ENCODE assay signal across 8 cellular contexts in genomic region chrX:119441295-119441694, GRCh38. TPM values are rescaled to one million over a fixed set of nuclear protein-coding genes. Genes with fewer than 3 reads are reported as not detected.
DNase-seq lines count a peak whose midpoint lies in the region; ATAC-seq and TF ChIP-seq lines count a peak whose summit lies in the region.
"Not testable (repeated sequence)": the region's sequence is repeated elsewhere in the genome, so short reads cannot be mapped to it uniquely, and the experiment has no call there.

No MANE protein-coding gene starts in this region.

- not testable (repeated sequence) for H2AFZ ChIP-seq in H9 (ENCODE audit: low read length)

- H3K36me3 Mint-ChIP-seq in H9 (ENCODE audit: insufficient read depth in 1 of 3, low read depth in 3 of 3): peaks cover 0 to 12% (median 0%) of the 10 kb centered on the region in 3 experiments; a peak in 5 of 7 replicates
- not testable (repeated sequence) for H3K36me3 Mint-ChIP-seq in WTC11; chondrocyte (ENCODE audit: low read depth); nephron (ENCODE audit: low read depth); progenitor cell of endocrine pancreas (ENCODE audit: insufficient read depth)

- H3K18ac ChIP-seq in H9 (ENCODE audit: insufficient read length, low read depth, low read length): not testable (repeated sequence)

- H3K79me1 ChIP-seq in H9 (ENCODE audit: insufficient read depth, low read depth, low read length, poor library complexity, severe bottlenecking): not testable (repeated sequence)

- H2BK5ac ChIP-seq in H9 (ENCODE audit: insufficient read length, low read length): not testable (repeated sequence)

- CTCF ChIA-PET in WTC11 (lab: Charles Lee): not testable (repeated sequence)

- not testable (repeated sequence) for H3K9ac ChIP-seq in H9 (ENCODE audit: extremely low read depth, insufficient read length, low read length); NT2/D1 (ENCODE audit: insufficient read length, low read depth); iPS-15b (ENCODE audit: low read depth, low read length)

- not testable (repeated sequence) for H3T11ph ChIP-seq in H9 (ENCODE audit: low read length)

- not testable (repeated sequence) for H3K79me2 ChIP-seq in H9 (ENCODE audit: insufficient read depth, low read length)

- POLR2A ChIA-PET in WTC11 (lab: Charles Lee): not testable (repeated sequence)

- not testable (repeated sequence) for H2AK5ac ChIP-seq in H9 (ENCODE audit: insufficient read length, low read length)

- WGBS in H9 (ENCODE audit: extremely low coverage, insufficient read length, low lambda C conversion rate): no CpG with 5 or more reads among the region's 17 CpGs

- not testable (repeated sequence) for H3K4me1 Mint-ChIP-seq in H9; WTC11; chondrocyte (ENCODE audit: low read depth); nephron; progenitor cell of endocrine pancreas (ENCODE audit: low read depth)

- H3K27me3 ChIP-seq in H9 (ENCODE audit: insufficient read depth, low read length); NT2/D1 (ENCODE audit: insufficient read depth, insufficient read length); iPS-15b (ENCODE audit: control insufficient read depth, insufficient read depth, low read length): not testable (repeated sequence)

- not testable (repeated sequence) for H3K56ac ChIP-seq in H9 (ENCODE audit: insufficient read length, low read depth, low read length)

- ATAC-seq in WTC11: not testable (repeated sequence)

- H3K4me3 ChIP-seq in NT2/D1 (ENCODE audit: insufficient read length, low read depth): peak overlapping the region; percentile 24
- peak overlapping the region; percentile 8 for H3K4me3 ChIP-seq in iPS-15b (ENCODE audit: low read depth, low read length)

- H3K23ac ChIP-seq in H9 (ENCODE audit: insufficient read length, low read depth, low read length): not testable (repeated sequence)

- H3K9me3 ChIP-seq in H9 (ENCODE audit: control insufficient read depth, low read depth, low read length); NT2/D1 (ENCODE audit: insufficient read depth, low read length); iPS-15b (ENCODE audit: control insufficient read depth, insufficient read depth, low read length): not testable (repeated sequence)

- not testable (repeated sequence) for H4K5ac ChIP-seq in H9 (ENCODE audit: insufficient read length, low read depth, low read length)

- H3K9me3 Mint-ChIP-seq in H9 (peaks cover 26% of the 10 kb centered on the region in 2 experiments), nephron (peaks cover 11% of the 10 kb centered on the region)
- H3K9me3 Mint-ChIP-seq in WTC11; chondrocyte (ENCODE audit: low read depth); progenitor cell of endocrine pancreas (ENCODE audit: low read depth): not testable (repeated sequence)

- H2BK12ac ChIP-seq in H9 (ENCODE audit: insufficient read length, low read depth, low read length): not testable (repeated sequence)

- H3K14ac ChIP-seq in H9 (ENCODE audit: insufficient read depth, low read length): not testable (repeated sequence)

- TF ChIP-seq CTCF in H9 (conservative IDR thresholded peaks at IDR 0.05); WTC11 (IDR thresholded peaks at IDR 0.05); chondrocyte (IDR thresholded peaks at IDR 0.05); nephron (IDR thresholded peaks at IDR 0.05; ENCODE audit: unreplicated experiment in 3 of 3); progenitor cell of endocrine pancreas (IDR thresholded peaks at IDR 0.05; ENCODE audit: unreplicated experiment): not testable (repeated sequence)

- H3K4ac ChIP-seq in H9 (ENCODE audit: low read depth, low read length): not testable (repeated sequence)

- H3K27ac ChIP-seq in H9 (ENCODE audit: insufficient read length, low read depth, low read length): not testable (repeated sequence)
- H3K27ac ChIP-seq in epithelial cell of prostate: peak overlapping the region; percentile 77

- H3K27ac Mint-ChIP-seq in H9 (peak overlapping the region in 2 of 3 experiments; percentile 33 to 83; a peak in 2 of 7 replicates), WTC11 (peak overlapping the region; percentile 63; the same call in 1 of the 2 replicates)
- H3K27ac Mint-ChIP-seq in chondrocyte (ENCODE audit: unreplicated experiment); nephron; progenitor cell of endocrine pancreas: not testable (repeated sequence)

- not testable (repeated sequence) for H2BK20ac ChIP-seq in H9 (ENCODE audit: low read depth, low read length, poor library complexity, severe bottlenecking)

- not testable (repeated sequence) for H4K8ac ChIP-seq in H9 (replicated peaks; ENCODE audit: insufficient read length, low read depth, low read length)

- not testable (repeated sequence) for DNase-seq in H9; NT2/D1 (ENCODE audit: low read depth, low spot score); WTC11 (ENCODE audit: low spot score); chondrocyte (ENCODE audit: low spot score); epithelial cell of prostate (ENCODE audit: low read depth, low spot score); progenitor cell of endocrine pancreas (ENCODE audit: low spot score, unreplicated experiment)

- H4K20me1 ChIP-seq in H9 (ENCODE audit: control insufficient read depth, insufficient read depth, insufficient read length): not testable (repeated sequence)

- peak overlapping the region; percentile 35 to 38; a peak in 4 of 5 replicates for H3K4me3 Mint-ChIP-seq in H9
- peak overlapping the region; percentile 61 for H3K4me3 Mint-ChIP-seq in WTC11
- peak overlapping the region; percentile 9 for H3K4me3 Mint-ChIP-seq in chondrocyte (ENCODE audit: unreplicated experiment)
- H3K4me3 Mint-ChIP-seq in nephron: peak overlapping the region in 2 of 3 experiments; percentile 32 to 66
- peak overlapping the region; percentile 49 for H3K4me3 Mint-ChIP-seq in progenitor cell of endocrine pancreas (ENCODE audit: low read depth)

- H3K4me1 ChIP-seq in H9 (ENCODE audit: insufficient read depth, low read length); NT2/D1 (ENCODE audit: insufficient read depth, insufficient read length); iPS-15b (ENCODE audit: control insufficient read depth, insufficient read depth, low read length): not testable (repeated sequence)

- H3K27me3 Mint-ChIP-seq in H9 (ENCODE audit: low read depth); WTC11 (ENCODE audit: low read depth); chondrocyte (ENCODE audit: low read depth); nephron (ENCODE audit: low read depth); progenitor cell of endocrine pancreas: not testable (repeated sequence)

- H2BK120ac ChIP-seq in H9 (ENCODE audit: low read depth, low read length, poor library complexity, severe bottlenecking): not testable (repeated sequence)

- not testable (repeated sequence) for H3K36me3 ChIP-seq in NT2/D1 (ENCODE audit: insufficient read depth, insufficient read length, low read length); iPS-15b (ENCODE audit: control insufficient read depth, insufficient read depth, low read length)

- H2BK15ac ChIP-seq in H9 (ENCODE audit: low read depth, low read length): not testable (repeated sequence)

- H3K23me2 ChIP-seq in H9 (ENCODE audit: insufficient read length, low read depth, low read length, poor library complexity, severe bottlenecking): not testable (repeated sequence)

- H3K4me2 ChIP-seq in H9 (ENCODE audit: insufficient read depth, insufficient read length, low read length): not testable (repeated sequence)

- H4K91ac ChIP-seq in H9 (ENCODE audit: insufficient read length, low read depth, low read length): not testable (repeated sequence)

RNA-seq across cellular contexts. Expression of gene SLC25A5, which starts 26.9 kb away (rescaled TPM):
- total RNA-seq in H9 (2021) (454 and 472 TPM in 2 replicates), WTC11 (2021) (573 to 595 TPM (median 584 TPM) in 3 replicates), chondrocyte (148 to 195 TPM (median 153 TPM) in 3 replicates), progenitor cell of endocrine pancreas (224 and 225 TPM in 2 replicates)

RNA-seq across cellular contexts. Expression of gene SLC25A43, which starts 42.2 kb away (rescaled TPM):
- total RNA-seq in H9 (2021) (3.7 and 4.2 TPM in 2 replicates), WTC11 (2021) (4.5 to 6.1 TPM (median 5.3 TPM) in 3 replicates), chondrocyte (13.2 to 17.2 TPM (median 16.1 TPM) in 3 replicates), progenitor cell of endocrine pancreas (4.1 and 4.9 TPM in 2 replicates)

Comparison
In these comparisons a context has a peak if more than half of its experiments do, and no peak if none do; other contexts are left out.
1. H3K4me3 Mint-ChIP-seq: peak in every context shown above with its lines; median percentile 61 in WTC11; 49 in nephron; 49 in progenitor cell of endocrine pancreas; 36 in H9; 9 in chondrocyte.